Comparison of ENCODE assay signal across 21 cellular contexts in the genomic region with DNA sequence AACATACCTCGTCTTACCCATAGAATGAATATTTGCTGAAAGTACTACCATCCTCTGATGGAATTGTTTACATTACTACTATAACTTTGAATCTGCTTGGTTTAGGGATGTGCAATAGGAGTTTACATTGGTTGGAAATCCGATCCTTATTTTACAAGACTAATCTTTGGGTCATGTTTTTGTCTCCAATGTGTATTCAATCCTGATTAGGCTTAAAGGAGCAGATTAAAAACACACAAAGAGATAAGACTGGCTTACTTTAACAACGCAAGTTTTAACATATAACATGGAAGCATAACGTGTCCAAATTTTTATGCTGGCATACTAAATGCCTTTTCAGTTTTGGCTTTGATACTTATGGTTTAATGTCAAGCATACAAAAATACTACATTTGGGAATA.
DNase-seq lines count a peak whose midpoint lies in the region; ATAC-seq and TF ChIP-seq lines count a peak whose summit lies in the region.
"Had no signal": no experiment of that assay in that cellular context is flagged by ENCODE, and none has a peak within 500 bp of the region (broad histone marks: within the 10 kb centered on the region; RNA-seq: fewer than 3 reads in every experiment).

No MANE protein-coding gene starts in this region.

- H3K4me3 Mint-ChIP-seq in chondrocyte (ENCODE audit: unreplicated experiment) = no peak overlapping the region
- H3K4me3 Mint-ChIP-seq: CD4-positive, CD25-positive, alpha-beta regulatory T cell; CD8-positive, alpha-beta memory T cell; GM23338; HFFc6 had no signal

- no peak overlapping the region for H4K5ac ChIP-seq in IMR-90 (ENCODE audit: low read depth, low read length)

- no peaks in the 10 kb centered on the region for H4K20me1 ChIP-seq in IMR-90 (ENCODE audit: insufficient read depth, low read length)

- H4K91ac ChIP-seq in IMR-90 (ENCODE audit: insufficient read depth, low read depth, low read length) (no peak overlapping the region), neuronal stem cell (ENCODE audit: low read depth, low read length, poor library complexity) (no peak overlapping the region)

- no peak for ATAC-seq in IMR-90 (ENCODE audit: low read depth)
- ATAC-seq: GM23338, HCT116, HepG2 had no signal

- POLR2A ChIA-PET in IMR-90 (lab: Charles Lee; ENCODE audit: unreplicated experiment) = no interaction called here

- H3K27me3 ChIP-seq in IMR-90 (ENCODE audit: control insufficient read depth, insufficient read depth, low read length) (no peaks in the 10 kb centered on the region), neuronal stem cell (ENCODE audit: control insufficient read depth in 3 of 3, insufficient read depth in 3 of 3, low read depth in 1 of 3, low read length in 3 of 3) (no peaks in the 10 kb centered on the region)
- H3K27me3 ChIP-seq: BE2C had no signal

- H3K4ac ChIP-seq in IMR-90 (ENCODE audit: low read depth, low read length) = no peak overlapping the region
- H3K4ac ChIP-seq in neuronal stem cell (ENCODE audit: low read length) = no peak overlapping the region

- H3K4me3 ChIP-seq in IMR-90 (ENCODE audit: insufficient read depth, low read depth, low read length) (no peak overlapping the region), choroid plexus epithelial cell (ENCODE audit: low read depth, low read length) (no peak overlapping the region), neuronal stem cell (ENCODE audit: low read length in 2 of 2) (no peak overlapping the region)
- H3K4me3 ChIP-seq: GM23338 had no signal

- H3K56ac ChIP-seq in IMR-90 (ENCODE audit: extremely low read depth, insufficient read depth, low read length) = no peak overlapping the region

- H3K4me2 ChIP-seq in IMR-90 (ENCODE audit: low read depth, low read length) (no peak overlapping the region), neuronal stem cell (ENCODE audit: insufficient read depth, low read length, poor library complexity, severe bottlenecking) (no peak overlapping the region)
- H3K4me2 ChIP-seq: GM23338 had no signal

- H3K4me1 Mint-ChIP-seq in chondrocyte (ENCODE audit: low read depth) = peaks cover 6% of the 10 kb centered on the region
- H3K4me1 Mint-ChIP-seq: CD4-positive, CD25-positive, alpha-beta regulatory T cell; CD8-positive, alpha-beta memory T cell; GM23338 had no signal

- H4K8ac ChIP-seq in IMR-90 (ENCODE audit: low read depth in 2 of 2, low read length in 2 of 2) (no peak overlapping the region; a peak in 1 of 4 replicates), neuronal stem cell (ENCODE audit: low read depth, low read length) (no peak overlapping the region)

- no peaks in the 10 kb centered on the region for H3K79me1 ChIP-seq in IMR-90 (ENCODE audit: low read depth in 1 of 2, low read length in 2 of 2)
- H3K79me1 ChIP-seq in neuronal stem cell (ENCODE audit: low read depth, low read length) = no peaks in the 10 kb centered on the region

- no peak overlapping the region for H3K27ac ChIP-seq in IMR-90 (ENCODE audit: insufficient read depth, low read length)
- no peak overlapping the region for H3K27ac ChIP-seq in neuronal stem cell (replicated peaks; ENCODE audit: low read length)

- peaks cover 2% of the 10 kb centered on the region for H3K36me3 Mint-ChIP-seq in chondrocyte (ENCODE audit: low read depth)
- H3K36me3 Mint-ChIP-seq: CD4-positive, CD25-positive, alpha-beta regulatory T cell; CD8-positive, alpha-beta memory T cell had no signal

- WGBS in IMR-90 (ENCODE audit: extremely low coverage in 2 of 2, insufficient read length in 1 of 2), 2 experiments = no CpG with 5 or more reads among the region's 4 CpGs
- no CpG with 5 or more reads among the region's 4 CpGs for WGBS in neuronal stem cell (ENCODE audit: extremely low coverage in 2 of 2, insufficient read length in 2 of 2, insufficient replicate concordance in 1 of 2), 2 donors

- CTCF ChIA-PET in IMR-90 (lab: Yijun Ruan, JAX) = no interaction called here

- no peak overlapping the region for H3K23ac ChIP-seq in IMR-90 (ENCODE audit: low read depth, low read length)
- no peak overlapping the region for H3K23ac ChIP-seq in neuronal stem cell (ENCODE audit: low read depth, low read length, poor library complexity)

- H2BK120ac ChIP-seq in IMR-90 (ENCODE audit: low read depth, low read length) (no peak overlapping the region), neuronal stem cell (ENCODE audit: low read depth, low read length) (no peak overlapping the region)

- H2AFZ ChIP-seq in IMR-90 (replicated peaks; ENCODE audit: low read length, poor library complexity) = no peak overlapping the region
- H2AFZ ChIP-seq in neuronal stem cell (ENCODE audit: low read length) = no peak overlapping the region
- H2AFZ ChIP-seq: GM23338 had no signal

- no peak overlapping the region for H3K27ac Mint-ChIP-seq in chondrocyte (ENCODE audit: unreplicated experiment)
- H3K27ac Mint-ChIP-seq: CD4-positive, CD25-positive, alpha-beta regulatory T cell; CD8-positive, alpha-beta memory T cell; GM23338; HFFc6 had no signal

- no peaks in the 10 kb centered on the region for H3K9me3 Mint-ChIP-seq in chondrocyte (ENCODE audit: low read depth)
- H3K9me3 Mint-ChIP-seq: CD4-positive, CD25-positive, alpha-beta regulatory T cell had no signal

- H3K14ac ChIP-seq in IMR-90 (replicated peaks; ENCODE audit: low read depth, low read length) = no peak overlapping the region
- no peak overlapping the region for H3K14ac ChIP-seq in neuronal stem cell (ENCODE audit: low read length)

- no peak overlapping the region for H3K18ac ChIP-seq in IMR-90 (ENCODE audit: low read depth, low read length)
- no peak overlapping the region for H3K18ac ChIP-seq in neuronal stem cell (ENCODE audit: low read length)

- H3K4me1 ChIP-seq in IMR-90 (ENCODE audit: control insufficient read depth, insufficient read depth, low read length) (no peaks in the 10 kb centered on the region), neuronal stem cell (ENCODE audit: control insufficient read depth in 2 of 2, insufficient read depth in 1 of 2, low read depth in 1 of 2, low read length in 2 of 2) (peaks cover 0 to 14% of the 10 kb centered on the region in 2 donors)
- H3K4me1 ChIP-seq: BE2C had no signal

- H2BK15ac ChIP-seq in IMR-90 (ENCODE audit: low read depth, low read length) = no peak overlapping the region
- H2BK15ac ChIP-seq in neuronal stem cell (ENCODE audit: low read length) = no peak overlapping the region

- no peak for TF ChIP-seq RAD21 in IMR-90 (IDR thresholded peaks at IDR 0.05; ENCODE audit: low read length)

- no peak overlapping the region for H2BK20ac ChIP-seq in IMR-90 (ENCODE audit: low read depth, low read length)

- no TSS peak for BruUV-seq in IMR-90 (replicated peaks; lab: Mats Ljungman, UMichigan)

- H2AK9ac ChIP-seq in IMR-90 (replicated peaks; ENCODE audit: low read depth, low read length, poor library complexity) = no peak overlapping the region

- H3K27me3 Mint-ChIP-seq in chondrocyte (ENCODE audit: low read depth) = no peaks in the 10 kb centered on the region

- dilution Hi-C loops in IMR-90 (cut with HindIII; ENCODE audit: low sequenced_read_pairs, unreplicated experiment) = no loop called here

- H2AK5ac ChIP-seq in IMR-90 (ENCODE audit: low read depth, low read length) (no peak overlapping the region), neuronal stem cell (ENCODE audit: low read depth, low read length) (no peak overlapping the region)

- peak; percentile 36 for DNase-seq in IMR-90
- DNase-seq in choroid plexus epithelial cell (ENCODE audit: low read depth) = peak; percentile 1
- peak; percentile 17 for DNase-seq in iris pigment epithelial cell (ENCODE audit: low read depth)
- DNase-seq in DMS 273 (lab: John Stamatoyannopoulos, UW; ENCODE audit: unreplicated experiment) = no peak
- no peak for DNase-seq in ecto neural progenitor cell (ENCODE audit: low spot score)
- no peak for DNase-seq in neuronal stem cell (ENCODE audit: low spot score)
- no peak for DNase-seq in chondrocyte (ENCODE audit: low spot score)
- DNase-seq: ACHN; BE2C; C1 segment of cervical spinal cord; CD4-positive, CD25-positive, alpha-beta regulatory T cell; CD8-positive, alpha-beta memory T cell; COR-L47; DMS153; DMS79; GDM1; H7; HFFc6 had no signal

- no peaks in the 10 kb centered on the region for H3K9me1 ChIP-seq in IMR-90 (ENCODE audit: insufficient read depth, low read length)

- intact Hi-C loops in IMR-90 (cut with micrococcal nuclease) = no loop called here

- TF ChIP-seq CTCF in IMR-90 (conservative IDR thresholded peaks at IDR 0.05; ENCODE audit: low read depth, low read length) = no peak
- TF ChIP-seq CTCF in choroid plexus epithelial cell (conservative IDR thresholded peaks at IDR 0.05; ENCODE audit: low read depth, low read length) = no peak
- no peak for TF ChIP-seq CTCF in chondrocyte (IDR thresholded peaks at IDR 0.05)

- H3K36me3 ChIP-seq in IMR-90 (ENCODE audit: control insufficient read depth, insufficient read depth, low read length) (no peaks in the 10 kb centered on the region), neuronal stem cell (replicated peaks in 1 of 2; ENCODE audit: control insufficient read depth in 2 of 2, insufficient read depth in 2 of 2, low read length in 2 of 2) (no peaks in the 10 kb centered on the region)
- H3K36me3 ChIP-seq: BE2C had no signal

- in situ Hi-C loops in IMR-90 (cut with MboI; ENCODE audit: low sequenced_read_pairs) = no loop called here

- H3K9me3 ChIP-seq in IMR-90 (ENCODE audit: control insufficient read depth, insufficient read depth, low read length) (no peaks in the 10 kb centered on the region), neuronal stem cell (replicated peaks in 1 of 2; ENCODE audit: control insufficient read depth in 2 of 2, insufficient read depth in 1 of 2, low read depth in 1 of 2, low read length in 2 of 2) (no peaks in the 10 kb centered on the region)
- H3K9me3 ChIP-seq: BE2C had no signal

- no peak overlapping the region for H2BK5ac ChIP-seq in IMR-90 (ENCODE audit: low read depth, low read length, poor library complexity, severe bottlenecking)
- H2BK5ac ChIP-seq in neuronal stem cell (ENCODE audit: low read length) = no peak overlapping the region

- no peak overlapping the region for H2BK12ac ChIP-seq in neuronal stem cell (ENCODE audit: low read length)

- H3K9ac ChIP-seq in IMR-90 (ENCODE audit: low read depth, low read length) (no peak overlapping the region), neuronal stem cell (ENCODE audit: low read depth, low read length, poor library complexity) (no peak overlapping the region)

- TF ChIP-seq POLR2A in IMR-90 (IDR thresholded peaks at IDR 0.05; ENCODE audit: low read depth, low read length) = no peak

TF ChIP-seq in IMR-90, 13 proteins besides CTCF, POLR2A, EP300 and RAD21 (continues in another document):
- TF ChIP-seq USF2 (IDR thresholded peaks at IDR 0.05; ENCODE audit: low read depth, low read length) (no peak), MXI1 (IDR thresholded peaks at IDR 0.05; ENCODE audit: borderline replicate concordance, low read depth, low read length) (no peak), MAZ (IDR thresholded peaks at IDR 0.05; ENCODE audit: borderline replicate concordance, low read depth, low read length) (no peak)

Comparison
In these comparisons a context has a peak if more than half of its experiments do, and no peak if none do; other contexts are left out.
1. DNase-seq: peak in IMR-90 (single experiment), choroid plexus epithelial cell (single experiment) and iris pigment epithelial cell (single experiment); none in DMS 273 (single experiment), ecto neural progenitor cell (single experiment), neuronal stem cell (single experiment) and chondrocyte (single experiment).